ENCODE assay signal across 8 cellular contexts in genomic region chr16:79599256-79599836, GRCh38. TPM values are rescaled to one million over a fixed set of nuclear protein-coding genes. Genes with fewer than 3 reads are reported as not detected.
DNase-seq lines count a peak whose midpoint lies in the region; ATAC-seq and TF ChIP-seq lines count a peak whose summit lies in the region.

No MANE protein-coding gene starts in this region.

- peaks cover 40% of the 10 kb centered on the region for H3K36me3 Mint-ChIP-seq in T-helper 2 cell treated with Interferon-gamma antibody and Interleukin-4, amounts not matched to agents 5 μg/mL and 100 μg/mL, for 36 hours (ENCODE audit: low read depth)
- no peaks in the 10 kb centered on the region for H3K36me3 Mint-ChIP-seq in activated naive CD4-positive, alpha-beta T cell treated with anti-CD3 and anti-CD28 coated beads, Interleukin-2, amount 50 U/mL, for 24 hours

- peak overlapping the region; percentile 93 for H3K27ac Mint-ChIP-seq in T-helper 2 cell treated with Interferon-gamma antibody and Interleukin-4, amounts not matched to agents 5 μg/mL and 100 μg/mL, for 36 hours
- H3K27ac Mint-ChIP-seq in activated naive CD4-positive, alpha-beta T cell treated with anti-CD3 and anti-CD28 coated beads, Interleukin-2, amount 50 U/mL, for 24 hours, result no peak overlapping the region

- H3K4me3 Mint-ChIP-seq in T-helper 2 cell treated with Interferon-gamma antibody and Interleukin-4, amounts not matched to agents 5 μg/mL and 100 μg/mL, for 36 hours, result peak overlapping the region; percentile 94
- H3K4me3 Mint-ChIP-seq in activated naive CD4-positive, alpha-beta T cell treated with anti-CD3 and anti-CD28 coated beads, Interleukin-2, amount 50 U/mL, for 24 hours, result peak overlapping the region; percentile 87

- peak overlapping the region; percentile 79 for H3K4me3 ChIP-seq in left ventricle myocardium inferior

- intact Hi-C loops in left ventricle myocardium inferior (cut with micrococcal nuclease), result loop anchor here (5.0 kb wide), 1 partner anchor 162 kb away; no protein-coding TSS in a partner anchor

- H3K27ac ChIP-seq in left ventricle myocardium inferior (replicated peaks), result peak overlapping the region; percentile 95

- peaks cover 50% of the 10 kb centered on the region for H3K4me1 ChIP-seq in left ventricle myocardium inferior

- ATAC-seq in GM18502 (IDR thresholded peaks at IDR 0.05; ENCODE audit: poor library complexity, unreplicated experiment) (no peak), GM21723 (IDR thresholded peaks at IDR 0.05; ENCODE audit: unreplicated experiment) (no peak)

- peaks cover 5% of the 10 kb centered on the region for H3K27me3 Mint-ChIP-seq in T-helper 2 cell treated with Interferon-gamma antibody and Interleukin-4, amounts not matched to agents 5 μg/mL and 100 μg/mL, for 36 hours (ENCODE audit: low read depth)
- peaks cover 16% of the 10 kb centered on the region for H3K27me3 Mint-ChIP-seq in activated naive CD4-positive, alpha-beta T cell treated with anti-CD3 and anti-CD28 coated beads, Interleukin-2, amount 50 U/mL, for 24 hours

- TF ChIP-seq CTCF in left ventricle myocardium inferior (IDR thresholded peaks at IDR 0.05; ENCODE audit: borderline replicate concordance), result no peak

- no peaks in the 10 kb centered on the region for H3K27me3 ChIP-seq in left ventricle myocardium inferior (ENCODE audit: low read depth)

- H3K9me3 ChIP-seq in left ventricle myocardium inferior (replicated peaks), result no peaks in the 10 kb centered on the region

- H3K9me3 Mint-ChIP-seq in T-helper 2 cell treated with Interferon-gamma antibody and Interleukin-4, amounts not matched to agents 5 μg/mL and 100 μg/mL, for 36 hours, result no peaks in the 10 kb centered on the region
- no peaks in the 10 kb centered on the region for H3K9me3 Mint-ChIP-seq in activated naive CD4-positive, alpha-beta T cell treated with anti-CD3 and anti-CD28 coated beads, Interleukin-2, amount 50 U/mL, for 24 hours

- peaks cover 42% of the 10 kb centered on the region for H3K4me1 Mint-ChIP-seq in T-helper 2 cell treated with Interferon-gamma antibody and Interleukin-4, amounts not matched to agents 5 μg/mL and 100 μg/mL, for 36 hours (ENCODE audit: low read depth)
- peaks cover 50% of the 10 kb centered on the region for H3K4me1 Mint-ChIP-seq in activated naive CD4-positive, alpha-beta T cell treated with anti-CD3 and anti-CD28 coated beads, Interleukin-2, amount 50 U/mL, for 24 hours

- H3K36me3 ChIP-seq in left ventricle myocardium inferior, result no peaks in the 10 kb centered on the region

- DNase-seq in T-helper 2 cell treated with Interferon-gamma antibody and Interleukin-4, amounts not matched to agents 5 μg/mL and 100 μg/mL, for 36 hours (ENCODE audit: low spot score), result peak; percentile 43
- DNase-seq in T-helper 2 cell (no peak), left ventricle myocardium inferior (peak; percentile 29), retina (peak; percentile 92), NCI-H2029 (lab: John Stamatoyannopoulos, UW) (no peak)

RNA-seq across cellular contexts. Expression of gene MAF, which starts 1.2 kb away (rescaled TPM):
- 11.5 TPM for total RNA-seq in left ventricle myocardium inferior

Comparison
In these comparisons a context has a peak if more than half of its experiments do, and no peak if none do; other contexts are left out.
1. DNase-seq: peak in T-helper 2 cell treated with Interferon-gamma antibody and Interleukin-4, amounts not matched to agents 5 μg/mL and 100 μg/mL, for 36 hours (single experiment), left ventricle myocardium inferior (single experiment) and retina (single experiment); none in T-helper 2 cell (0 of 5) and NCI-H2029 (single experiment).